Comparison of ENCODE assay signal across 9 cellular contexts in genomic region chr3:167032267-167032876, GRCh38.
DNase-seq lines count a peak whose midpoint lies in the region; ATAC-seq, FAIRE-seq and TF ChIP-seq lines count a peak whose summit lies in the region.
"Had no signal": no experiment of that assay in that cellular context is flagged by ENCODE, and none has a peak within 500 bp of the region (broad histone marks: within the 10 kb centered on the region; RNA-seq: fewer than 3 reads in every experiment).

No MANE protein-coding gene starts in this region.

- CTCF ChIA-PET in activated CD4-positive, alpha-beta T cell treated with anti-CD3 and anti-CD28 coated beads, Interleukin-2, amount 10 ng/mL, durations not matched to agents 7 days and 5 days (lab: Charles Lee): no interaction called here

- intact Hi-C loops in spleen (cut with DNase I; ENCODE audit: low total_unique reads): no loop called here
- intact Hi-C loops in ascending aorta (cut with DNase I): no loop called here

- no peaks in the 10 kb centered on the region for H3K9me3 Mint-ChIP-seq in astrocyte (ENCODE audit: unreplicated experiment)
- no peaks in the 10 kb centered on the region for H3K9me3 Mint-ChIP-seq in activated CD4-positive, alpha-beta T cell treated with anti-CD3 and anti-CD28 coated beads, Interleukin-2, amount 10 ng/mL, durations not matched to agents 7 days and 5 days

- no peak overlapping the region for H3K27ac ChIP-seq in astrocyte (ENCODE audit: low read depth, low read length)
- no peak overlapping the region for H3K27ac ChIP-seq in lung (ENCODE audit: low read depth in 1 of 2, low read length in 1 of 2)
- H3K27ac ChIP-seq in spleen: no peak overlapping the region
- no peak overlapping the region for H3K27ac ChIP-seq in ascending aorta

- no peaks in the 10 kb centered on the region for H3K27me3 ChIP-seq in astrocyte (ENCODE audit: insufficient read depth, low read length)
- no peaks in the 10 kb centered on the region for H3K27me3 ChIP-seq in lung (ENCODE audit: control insufficient read depth, insufficient read depth)
- H3K27me3 ChIP-seq in spleen (replicated peaks in 1 of 7): no peaks in the 10 kb centered on the region
- no peaks in the 10 kb centered on the region for H3K27me3 ChIP-seq in ascending aorta

- DNase-seq in NCI-H1092 treated with DMSO at 0.1 percent for 48 hours (lab: John Stamatoyannopoulos, UW) (peak; percentile 26), NCI-H1092 (lab: John Stamatoyannopoulos, UW) (no peak), NCI-H2081 treated with DMSO at 0.1 percent for 48 hours (lab: John Stamatoyannopoulos, UW) (peak; percentile 65), astrocyte (ENCODE audit: low read depth) (peak; percentile 42), lung (ENCODE audit: low spot score) (no peak), spleen (no peak), ascending aorta (ENCODE audit: low spot score in 2 of 2) (no peak)
- DNase-seq in activated CD4-positive, alpha-beta T cell treated with anti-CD3 and anti-CD28 coated beads, Interleukin-2, amount 10 ng/mL, durations not matched to agents 7 days and 5 days: no peak

- H3K9me3 ChIP-seq in astrocyte (ENCODE audit: insufficient read depth, low read depth, low read length) (no peaks in the 10 kb centered on the region), lung (ENCODE audit: control insufficient read depth in 2 of 2, insufficient read depth in 1 of 2, low read length in 1 of 2) (no peaks in the 10 kb centered on the region), spleen (no peaks in the 10 kb centered on the region), ascending aorta (no peaks in the 10 kb centered on the region)

- H3K4me1 ChIP-seq in astrocyte (ENCODE audit: insufficient read depth, low read length): no peaks in the 10 kb centered on the region
- H3K4me1 ChIP-seq in lung (ENCODE audit: control insufficient read depth in 2 of 2, insufficient read depth in 2 of 2, low read length in 2 of 2): no peaks in the 10 kb centered on the region
- no peaks in the 10 kb centered on the region for H3K4me1 ChIP-seq in spleen
- no peaks in the 10 kb centered on the region for H3K4me1 ChIP-seq in ascending aorta

- H2AFZ ChIP-seq in astrocyte (ENCODE audit: low read depth, low read length): no peak overlapping the region

- H3K36me3 ChIP-seq in astrocyte (ENCODE audit: insufficient read depth, low read length): no peaks in the 10 kb centered on the region
- no peaks in the 10 kb centered on the region for H3K36me3 ChIP-seq in lung (ENCODE audit: control insufficient read depth in 2 of 2, insufficient read depth in 2 of 2, low read length in 2 of 2)
- no peaks in the 10 kb centered on the region for H3K36me3 ChIP-seq in spleen
- H3K36me3 ChIP-seq in ascending aorta: no peaks in the 10 kb centered on the region

- H3K27ac Mint-ChIP-seq in astrocyte (ENCODE audit: unreplicated experiment): no peak overlapping the region
- H3K27ac Mint-ChIP-seq in activated CD4-positive, alpha-beta T cell treated with anti-CD3 and anti-CD28 coated beads, Interleukin-2, amount 10 ng/mL, durations not matched to agents 7 days and 5 days: no peak overlapping the region
- H3K27ac Mint-ChIP-seq: B cell had no signal

- H3K4me3 ChIP-seq in astrocyte (ENCODE audit: insufficient read depth, low read depth, low read length): no peak overlapping the region
- no peak overlapping the region for H3K4me3 ChIP-seq in lung
- no peak overlapping the region for H3K4me3 ChIP-seq in spleen
- H3K4me3 ChIP-seq in ascending aorta: no peak overlapping the region

- FAIRE-seq in astrocyte (lab: Jason Lieb, UNC): no peak

- no peak for ATAC-seq in lung (ENCODE audit: insufficient read depth, low FRiP score)

- 21 to 38% methylated on average over 5 of the region's 5 CpGs for WGBS in lung, 2 donors
- WGBS in spleen, 5 donors: 30 to 50% (median 35%) methylated on average over 5 of the region's 5 CpGs

- H3K4me1 Mint-ChIP-seq in astrocyte (ENCODE audit: low read depth, unreplicated experiment): peaks cover 4% of the 10 kb centered on the region
- H3K4me1 Mint-ChIP-seq in activated CD4-positive, alpha-beta T cell treated with anti-CD3 and anti-CD28 coated beads, Interleukin-2, amount 10 ng/mL, durations not matched to agents 7 days and 5 days: no peaks in the 10 kb centered on the region
- H3K4me1 Mint-ChIP-seq: B cell had no signal

- no peaks in the 10 kb centered on the region for H3K79me2 ChIP-seq in astrocyte (ENCODE audit: insufficient read depth, low read length)

- H3K27me3 Mint-ChIP-seq in astrocyte (ENCODE audit: low read depth, unreplicated experiment): no peaks in the 10 kb centered on the region
- H3K27me3 Mint-ChIP-seq in activated CD4-positive, alpha-beta T cell treated with anti-CD3 and anti-CD28 coated beads, Interleukin-2, amount 10 ng/mL, durations not matched to agents 7 days and 5 days: no peaks in the 10 kb centered on the region
- H3K27me3 Mint-ChIP-seq: B cell had no signal

- POLR2A ChIA-PET in activated CD4-positive, alpha-beta T cell treated with anti-CD3 and anti-CD28 coated beads, Interleukin-2, amount 10 ng/mL, durations not matched to agents 7 days and 5 days (lab: Charles Lee): no interaction called here

- H3K36me3 Mint-ChIP-seq in astrocyte (ENCODE audit: low read depth, unreplicated experiment): no peaks in the 10 kb centered on the region
- no peaks in the 10 kb centered on the region for H3K36me3 Mint-ChIP-seq in activated CD4-positive, alpha-beta T cell treated with anti-CD3 and anti-CD28 coated beads, Interleukin-2, amount 10 ng/mL, durations not matched to agents 7 days and 5 days (ENCODE audit: low read depth)

- TF ChIP-seq POLR2A in spleen (IDR thresholded peaks at IDR 0.05): no peak

- H4K20me1 ChIP-seq in astrocyte (ENCODE audit: insufficient read depth, low read length): no peaks in the 10 kb centered on the region

- H3K4me3 Mint-ChIP-seq in astrocyte (ENCODE audit: unreplicated experiment): no peak overlapping the region
- no peak overlapping the region for H3K4me3 Mint-ChIP-seq in activated CD4-positive, alpha-beta T cell treated with anti-CD3 and anti-CD28 coated beads, Interleukin-2, amount 10 ng/mL, durations not matched to agents 7 days and 5 days
- H3K4me3 Mint-ChIP-seq: B cell had no signal

- H3K9ac ChIP-seq in astrocyte (ENCODE audit: low read length): no peak overlapping the region

- H3K4me2 ChIP-seq in astrocyte (ENCODE audit: low read length): no peak overlapping the region

- TF ChIP-seq CTCF in astrocyte (IDR thresholded peaks at IDR 0.05; ENCODE audit: insufficient read depth, low read depth, low read length) (peak; percentile 75), lung (IDR thresholded peaks at IDR 0.05; ENCODE audit: control extremely low read depth, extremely low read depth) (peak; percentile 9), spleen (IDR thresholded peaks at IDR 0.05 in 8 of 11, conservative IDR thresholded peaks at IDR 0.05 in 3 of 11) (no peak), ascending aorta (IDR thresholded peaks at IDR 0.05) (peak in 1 of 3 experiments; percentile 21)

Comparison
In these comparisons a context has a peak if more than half of its experiments do, and no peak if none do; other contexts are left out.
1. DNase-seq: peak in NCI-H1092 treated with DMSO at 0.1 percent for 48 hours (single experiment), NCI-H2081 treated with DMSO at 0.1 percent for 48 hours (single experiment) and astrocyte (single experiment); none in NCI-H1092 (single experiment), lung (single experiment), spleen (single experiment), ascending aorta (0 of 2) and activated CD4-positive, alpha-beta T cell treated with anti-CD3 and anti-CD28 coated beads, Interleukin-2, amount 10 ng/mL, durations not matched to agents 7 days and 5 days (single experiment).
2. CTCF ChIP-seq: peak in astrocyte (single experiment) and lung (single experiment); none in spleen (0 of 11).